ENCODE assay signal across 8 cellular contexts in genomic region chr3:46909535-46910161, GRCh38. TPM values are rescaled to one million over a fixed set of nuclear protein-coding genes. Genes with fewer than 3 reads are reported as not detected.
A peak's percentile ranks its signal among the peaks of the same experiment; 100 is the strongest.
DNase-seq lines count a peak whose midpoint lies in the region; ATAC-seq, FAIRE-seq and TF ChIP-seq lines count a peak whose summit lies in the region.

No MANE protein-coding gene starts in this region.

- H3K4me1 ChIP-seq in SJSA1 (replicated peaks) = peaks cover 14% of the 10 kb centered on the region
- peaks cover 0 to 6% (median 3%) of the 10 kb centered on the region in 3 donors for H3K4me1 ChIP-seq in pancreas
- H3K4me1 ChIP-seq in testis = peaks cover 9% of the 10 kb centered on the region

- intact Hi-C loops in pancreas (cut with DNase I) (loop anchor here in 1 of 3 donors (10.0 kb wide), 1 partner anchor 205 kb away; the partner anchor contains the start of gene TMIE), testis (cut with DNase I; ENCODE audit: low total_unique reads) (no loop called here)

- H3K4me3 ChIP-seq in SJSA1 (no peak overlapping the region), pancreas (no peak overlapping the region), testis (no peak overlapping the region)

- TF ChIP-seq CTCF in pancreas (IDR thresholded peaks at IDR 0.05) = peak; percentile 64 to 82 (median 70)
- peak; percentile 77 to 82 (median 79) for TF ChIP-seq CTCF in testis (IDR thresholded peaks at IDR 0.05)

- TF ChIP-seq POLR2A in testis (IDR thresholded peaks at IDR 0.05) = no peak

- WGBS in pancreas, 2 donors = 11 to 12% methylated on average over 18 of the region's 18 CpGs
- WGBS in testis, 2 donors = 42 to 47% methylated on average over 13 to 17 of the region's 18 CpGs

- DNase-seq in NCI-H1417 (lab: John Stamatoyannopoulos, UW) (peak; percentile 66 to 84 (median 69)), NCI-H1417 treated with DMSO at 0.1 percent for 48 hours (lab: John Stamatoyannopoulos, UW) (no peak), LoVo (ENCODE audit: low spot score) (peak; percentile 61), SJSA1 (ENCODE audit: low read depth in 1 of 2, low spot score in 2 of 2) (peak; percentile 54 to 86), activated gamma-delta T cell (lab: John Stamatoyannopoulos, UW) (peak; percentile 18), germinal center (ENCODE audit: low spot score) (peak; percentile 89), pancreas (peak; percentile 70 to 92 (median 82)), testis (peak; percentile 83)

- H3K27me3 ChIP-seq in SJSA1 (replicated peaks) (no peaks in the 10 kb centered on the region), pancreas (no peaks in the 10 kb centered on the region), testis (no peaks in the 10 kb centered on the region)

- peak; percentile 72 to 92 (median 87) for ATAC-seq in pancreas

- no peak overlapping the region for H3K27ac ChIP-seq in SJSA1
- H3K27ac ChIP-seq in pancreas = no peak overlapping the region
- H3K27ac ChIP-seq in testis = no peak overlapping the region

- H3K9me3 ChIP-seq in SJSA1 (replicated peaks) (no peaks in the 10 kb centered on the region), pancreas (no peaks in the 10 kb centered on the region), testis (no peaks in the 10 kb centered on the region)

- no peak for FAIRE-seq in pancreas (lab: Jason Lieb, UNC)

- H3K36me3 ChIP-seq in SJSA1 (no peaks in the 10 kb centered on the region), pancreas (no peaks in the 10 kb centered on the region), testis (ENCODE audit: low read depth, missing control alignments) (no peaks in the 10 kb centered on the region)

RNA-seq across cellular contexts. Expression of gene PTH1R, which starts 32.1 kb away (rescaled TPM):
- not detected in 2 replicates for total RNA-seq in SJSA1 (2014; rRNA removed; shearing (Covaris generic))
- total RNA-seq in pancreas (1 to 10 TPM in 4 of 6 donors, under 1 TPM in 2; 0.49 to 2.9 (median 1.3) TPM), testis (10 to 100 TPM in 1 of 2 donors, 1 to 10 TPM in 1; 8.4 to 11.3 TPM)
- polyA plus RNA-seq in pancreas (10 to 100 TPM; 32.0 to 34.8 TPM), testis (ENCODE audit: insufficient read depth, low read depth, low replicate concordance) (10.2 TPM)

RNA-seq across cellular contexts. Expression of gene MYL3, which starts 46.4 kb away (rescaled TPM):
- total RNA-seq in SJSA1 (2014; rRNA removed; shearing (Covaris generic)) = not detected in 2 replicates
- total RNA-seq in pancreas (1 to 10 TPM in 1 of 6 donors, under 1 TPM in 3, not detected in 2; 0.26 to 2.4 (median 0.37) TPM), testis (1 to 10 TPM; 1.2 to 3.0 TPM)
- polyA plus RNA-seq in pancreas (1 to 10 TPM; 1.0 to 2.5 TPM), testis (ENCODE audit: insufficient read depth, low read depth, low replicate concordance) (14.5 TPM)
